ENCODE assay signal across 20 cellular contexts in genomic region chr5:96943829-96944228, GRCh38. TPM values are rescaled to one million over a fixed set of nuclear protein-coding genes. Genes with fewer than 3 reads are reported as not detected.
DNase-seq lines count a peak whose midpoint lies in the region; ATAC-seq and TF ChIP-seq lines count a peak whose summit lies in the region.
"Had no signal": no experiment of that assay in that cellular context is flagged by ENCODE, and none has a peak within 500 bp of the region (broad histone marks: within the 10 kb centered on the region; RNA-seq: fewer than 3 reads in every experiment).

No MANE protein-coding gene starts in this region.

- no peak overlapping the region for H2AK5ac ChIP-seq in mesenchymal stem cell (ENCODE audit: low read length, severe bottlenecking)

- H3K36me3 Mint-ChIP-seq in CD8-positive, alpha-beta memory T cell: peaks cover 5 to 15% (median 8%) of the 10 kb centered on the region in 3 donors
- H3K36me3 Mint-ChIP-seq in activated B cell treated with CpG ODN at 0.5 μM for 24 hours (ENCODE audit: low read depth): peaks cover 22% of the 10 kb centered on the region

- H3K4ac ChIP-seq in mesenchymal stem cell (ENCODE audit: low read depth in 1 of 2, low read length in 2 of 2): no peak overlapping the region

- H3K27me3 ChIP-seq in CD8-positive, alpha-beta memory T cell (ENCODE audit: insufficient read depth, low read length, poor library complexity, severe bottlenecking): no peaks in the 10 kb centered on the region
- H3K27me3 ChIP-seq in mesenchymal stem cell (ENCODE audit: control insufficient read depth in 1 of 2, insufficient read depth in 1 of 2, low read length in 2 of 2): no peaks in the 10 kb centered on the region
- no peaks in the 10 kb centered on the region for H3K27me3 ChIP-seq in upper lobe of left lung
- H3K27me3 ChIP-seq: gastroesophageal sphincter, right lobe of liver, upper lobe of right lung had no signal

- H2AFZ ChIP-seq in mesenchymal stem cell (ENCODE audit: low read depth, low read length): no peak overlapping the region

- no peak overlapping the region for H3K9ac ChIP-seq in mesenchymal stem cell (ENCODE audit: low read length)

- H2BK120ac ChIP-seq in mesenchymal stem cell (ENCODE audit: low read depth, low read length): no peak overlapping the region

- peaks cover 70 to 91% (median 89%) of the 10 kb centered on the region in 3 donors for H3K4me1 Mint-ChIP-seq in CD8-positive, alpha-beta memory T cell
- peaks cover 62% of the 10 kb centered on the region for H3K4me1 Mint-ChIP-seq in activated B cell treated with CpG ODN at 0.5 μM for 24 hours

- peak overlapping the region in 7 of 8 donors; percentile 4 to 68 (median 44) for H3K27ac Mint-ChIP-seq in CD8-positive, alpha-beta memory T cell
- H3K27ac Mint-ChIP-seq in activated B cell treated with CpG ODN at 0.5 μM for 24 hours: peak overlapping the region; percentile 8

- DNase-seq in AG10803 (ENCODE audit: low read depth): peak; percentile 18
- no peak for DNase-seq in CD8-positive, alpha-beta memory T cell
- DNase-seq in activated B cell treated with CpG ODN at 0.5 μM for 24 hours: no peak
- DNase-seq in mesenchymal stem cell: no peak
- no peak for DNase-seq in upper lobe of left lung
- DNase-seq: activated CD4-positive, alpha-beta T cell treated with anti-CD3 and anti-CD28 coated beads for 4 hours; activated T-cell treated with anti-CD3 and anti-CD28 coated beads, Interleukin-2, amount 50 U/mL, for 1 hour; amniotic stem cell; left colon; NCI-H1105 treated with DMSO at 0.1 percent for 48 hours; occipital lobe; right lobe of liver; T1000; upper lobe of right lung had no signal

- TF ChIP-seq CTCF in AG10803 (conservative IDR thresholded peaks at IDR 0.05; ENCODE audit: low read length) (no peak), activated B cell treated with CpG ODN at 0.5 μM for 24 hours (IDR thresholded peaks at IDR 0.05) (no peak), upper lobe of left lung (IDR thresholded peaks at IDR 0.05) (no peak)

- H3K36me3 ChIP-seq in CD8-positive, alpha-beta memory T cell (ENCODE audit: insufficient read depth, low read length): no peaks in the 10 kb centered on the region
- H3K36me3 ChIP-seq in mesenchymal stem cell (ENCODE audit: control insufficient read depth in 1 of 2, insufficient read depth in 2 of 2, low read depth in 1 of 2, low read length in 2 of 2) (no peaks in the 10 kb centered on the region), upper lobe of left lung (no peaks in the 10 kb centered on the region)
- H3K36me3 ChIP-seq: gastroesophageal sphincter, right lobe of liver, upper lobe of right lung had no signal

- no peak overlapping the region for H2BK12ac ChIP-seq in mesenchymal stem cell (ENCODE audit: low read length in 2 of 2)

- no peak for TF ChIP-seq POLR2A in upper lobe of left lung (IDR thresholded peaks at IDR 0.05)

- H3K4me3 ChIP-seq in AG10803 (ENCODE audit: low read length): no peak overlapping the region
- H3K4me3 ChIP-seq in CD8-positive, alpha-beta memory T cell (ENCODE audit: low read length): no peak overlapping the region
- H3K4me3 ChIP-seq in mesenchymal stem cell (ENCODE audit: insufficient read depth in 1 of 2, low read depth in 1 of 2, low read length in 2 of 2): no peak overlapping the region
- no peak overlapping the region for H3K4me3 ChIP-seq in upper lobe of left lung
- H3K4me3 ChIP-seq: gastroesophageal sphincter, right lobe of liver, upper lobe of right lung had no signal

- no peak overlapping the region for H3K23ac ChIP-seq in mesenchymal stem cell (ENCODE audit: low read length in 2 of 2)

- no peak for TF ChIP-seq EP300 in upper lobe of left lung (IDR thresholded peaks at IDR 0.05)

- no peak overlapping the region for H3K18ac ChIP-seq in mesenchymal stem cell (ENCODE audit: low read depth in 1 of 2, low read length in 2 of 2)

- peaks cover 72% of the 10 kb centered on the region for H3K4me1 ChIP-seq in CD8-positive, alpha-beta memory T cell (ENCODE audit: insufficient read depth, low read length)
- H3K4me1 ChIP-seq in mesenchymal stem cell (ENCODE audit: control insufficient read depth, insufficient read depth, low read depth, low read length) (peaks cover 11% of the 10 kb centered on the region), upper lobe of left lung (peaks cover 0 to 4% (median under 1%) of the 10 kb centered on the region in 4 donors)
- H3K4me1 ChIP-seq: right lobe of liver, upper lobe of right lung had no signal

- ATAC-seq in activated B cell treated with CpG ODN at 0.5 μM for 24 hours (ENCODE audit: low read depth) (no peak), upper lobe of left lung (ENCODE audit: low FRiP score in 2 of 2) (no peak), HG02623 (IDR thresholded peaks at IDR 0.05; ENCODE audit: unreplicated experiment) (no peak), GM18858 (IDR thresholded peaks at IDR 0.05; ENCODE audit: unreplicated experiment) (no peak), GM19351 (IDR thresholded peaks at IDR 0.05; ENCODE audit: unreplicated experiment) (no peak)
- ATAC-seq: esophagus mucosa, gastroesophageal sphincter, left colon, right lobe of liver, upper lobe of right lung had no signal

- no peak overlapping the region for H4K8ac ChIP-seq in mesenchymal stem cell (ENCODE audit: low read length)

- no peak overlapping the region for H2BK5ac ChIP-seq in mesenchymal stem cell (ENCODE audit: low read depth, low read length, poor library complexity, severe bottlenecking)

- intact Hi-C loops in activated B cell treated with CpG ODN at 0.5 μM for 24 hours (cut with micrococcal nuclease): no loop called here

- no peak overlapping the region for H3K14ac ChIP-seq in mesenchymal stem cell (ENCODE audit: low read length in 2 of 2)

- H3K4me3 Mint-ChIP-seq in CD8-positive, alpha-beta memory T cell: peak overlapping the region in 4 of 7 donors; percentile 15 to 26 (median 22)
- H3K4me3 Mint-ChIP-seq in activated B cell treated with CpG ODN at 0.5 μM for 24 hours: no peak overlapping the region
- H3K4me3 Mint-ChIP-seq: stimulated activated naive CD8-positive, alpha-beta T cell treated with anti-CD3 and anti-CD28 coated beads, Interleukin-15, Interleukin-2, amounts not matched to agents 100 ng/mL and 50 ng/mL, for 24 hours had no signal

- no peaks in the 10 kb centered on the region for H3K9me3 ChIP-seq in CD8-positive, alpha-beta memory T cell (ENCODE audit: low read length)
- H3K9me3 ChIP-seq in mesenchymal stem cell (ENCODE audit: control insufficient read depth, low read length) (no peaks in the 10 kb centered on the region), upper lobe of left lung (no peaks in the 10 kb centered on the region)
- H3K9me3 ChIP-seq: gastroesophageal sphincter, right lobe of liver, upper lobe of right lung had no signal

- H3K27ac ChIP-seq in CD8-positive, alpha-beta memory T cell (ENCODE audit: low read depth, low read length): no peak overlapping the region
- H3K27ac ChIP-seq in mesenchymal stem cell (ENCODE audit: low read length, poor library complexity, severe bottlenecking) (peak overlapping the region; percentile 64), upper lobe of left lung (no peak overlapping the region)
- H3K27ac ChIP-seq: gastroesophageal sphincter, right lobe of liver, upper lobe of right lung had no signal

- POLR2A ChIA-PET in CD8-positive, alpha-beta memory T cell (lab: Charles Lee): no interaction called here
- POLR2A ChIA-PET in activated B cell treated with CpG ODN at 0.5 μM for 24 hours (lab: Charles Lee): no interaction called here

- H3K79me1 ChIP-seq in mesenchymal stem cell (replicated peaks; ENCODE audit: low read length, poor library complexity, severe bottlenecking): no peaks in the 10 kb centered on the region

- H3K4me2 ChIP-seq in mesenchymal stem cell (ENCODE audit: low read length, poor library complexity, severe bottlenecking): peak overlapping the region; percentile 5

- H3K9me3 Mint-ChIP-seq in CD8-positive, alpha-beta memory T cell: no peaks in the 10 kb centered on the region
- H3K9me3 Mint-ChIP-seq in activated B cell treated with CpG ODN at 0.5 μM for 24 hours: no peaks in the 10 kb centered on the region
- H3K9me3 Mint-ChIP-seq: stimulated activated naive CD8-positive, alpha-beta T cell treated with anti-CD3 and anti-CD28 coated beads, Interleukin-15, Interleukin-2, amounts not matched to agents 100 ng/mL and 50 ng/mL, for 24 hours had no signal

- H4K91ac ChIP-seq in mesenchymal stem cell (ENCODE audit: low read length): no peak overlapping the region

- WGBS in mesenchymal stem cell: no CpG with 5 or more reads among the region's 1 CpG
- WGBS in upper lobe of left lung, 2 donors: 88 to 92% methylated on average over 1 of the region's 1 CpG

- CTCF ChIA-PET in CD8-positive, alpha-beta memory T cell (lab: Charles Lee): interaction anchor here (1.2 to 1.6 kb wide), 2 partner anchors 46 to 67 kb away, joined by 3 to 4 read pairs; no protein-coding TSS in a partner anchor
- CTCF ChIA-PET in activated B cell treated with CpG ODN at 0.5 μM for 24 hours (lab: Charles Lee): no interaction called here

- H3K27me3 Mint-ChIP-seq in CD8-positive, alpha-beta memory T cell: no peaks in the 10 kb centered on the region
- no peaks in the 10 kb centered on the region for H3K27me3 Mint-ChIP-seq in activated B cell treated with CpG ODN at 0.5 μM for 24 hours
- H3K27me3 Mint-ChIP-seq: stimulated activated naive CD8-positive, alpha-beta T cell treated with anti-CD3 and anti-CD28 coated beads, Interleukin-15, Interleukin-2, amounts not matched to agents 100 ng/mL and 50 ng/mL, for 24 hours had no signal

- H2BK15ac ChIP-seq in mesenchymal stem cell (ENCODE audit: low read depth, poor library complexity, severe bottlenecking): no peak overlapping the region

RNA-seq across cellular contexts. Expression of gene LNPEP, which starts 7.9 kb away (rescaled TPM):
- 10 to 100 TPM; 37.6 to 40.5 TPM for total RNA-seq in CD8-positive, alpha-beta memory T cell
- 40.1 TPM for polyA plus RNA-seq in CD8-positive, alpha-beta memory T cell
- total RNA-seq in activated B cell treated with CpG ODN at 0.5 μM for 24 hours (88.8 and 96.5 TPM in 2 replicates), upper lobe of left lung (10 to 100 TPM; 28.9 to 67.2 (median 42.7) TPM)
- 10.2 TPM for polyA plus RNA-seq in mesenchymal stem cell (2013, experiment 1 of 2)
- 10.3 TPM for polyA plus RNA-seq in mesenchymal stem cell (2013, experiment 2 of 2)
